16 cellular contexts compared by ENCODE assay signal in the genomic region with DNA sequence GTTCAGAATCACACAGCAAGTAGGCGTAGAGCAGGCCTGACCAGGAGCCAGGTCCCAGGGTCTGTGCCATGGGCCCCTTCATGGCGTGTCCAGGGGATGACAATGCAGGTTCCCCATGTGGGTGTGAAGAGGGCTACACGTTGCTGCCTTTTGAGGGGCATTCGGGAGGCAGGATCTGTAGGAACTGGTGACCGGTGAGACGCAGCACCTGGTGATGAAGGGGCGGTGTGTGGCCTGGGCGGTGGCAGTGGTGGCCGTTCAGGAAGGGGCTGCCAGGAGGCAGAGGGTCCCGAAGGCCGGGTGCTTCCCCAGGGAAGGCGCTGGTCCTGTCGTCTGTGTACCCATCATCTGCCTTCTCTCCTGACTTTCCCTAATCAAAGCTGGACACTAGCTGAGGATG. TPM values are rescaled to one million over a fixed set of nuclear protein-coding genes. Genes with fewer than 3 reads are reported as not detected.
DNase-seq lines count a peak whose midpoint lies in the region; ATAC-seq and TF ChIP-seq lines count a peak whose summit lies in the region.
"Had no signal": no experiment of that assay in that cellular context is flagged by ENCODE, and none has a peak within 500 bp of the region (broad histone marks: within the 10 kb centered on the region; RNA-seq: fewer than 3 reads in every experiment).

No MANE protein-coding gene starts in this region.

- H3K4me2 ChIP-seq in neuronal stem cell (ENCODE audit: insufficient read depth, low read length, poor library complexity, severe bottlenecking) = no peak overlapping the region

- no peak overlapping the region for H3K14ac ChIP-seq in neuronal stem cell (ENCODE audit: low read length)

- DNase-seq in heart right ventricle (no peak), cardiac septum (ENCODE audit: low spot score) (no peak), esophagus squamous epithelium (lab: John Stamatoyannopoulos, UW) (no peak), neuronal stem cell (ENCODE audit: low spot score) (no peak), ureter (ENCODE audit: low spot score) (no peak)
- DNase-seq: HCEC 1CT, NCI-H1436, NCI-H2029 treated with DMSO at 0.1 percent for 48 hours, Peyer's patch had no signal

- H3K27ac ChIP-seq in heart right ventricle (peak overlapping the region in 9 of 10 donors; percentile 60 to 78 (median 73)), esophagus squamous epithelium (peak overlapping the region; percentile 6 to 81 (median 54)), neuronal stem cell (replicated peaks; ENCODE audit: low read length) (no peak overlapping the region), thymus (ENCODE audit: low read depth) (peak overlapping the region; percentile 19)
- H3K27ac ChIP-seq: C4-2B had no signal

- no peak overlapping the region for H2AFZ ChIP-seq in neuronal stem cell (ENCODE audit: low read length)

- no peak overlapping the region for H2AK5ac ChIP-seq in neuronal stem cell (ENCODE audit: low read depth, low read length)

- peaks cover 13 to 57% (median 34%) of the 10 kb centered on the region in 9 donors for H3K4me1 ChIP-seq in heart right ventricle
- peaks cover 0 to 43% (median 0%) of the 10 kb centered on the region in 3 donors for H3K4me1 ChIP-seq in esophagus squamous epithelium
- H3K4me1 ChIP-seq in neuronal stem cell (ENCODE audit: control insufficient read depth in 2 of 2, insufficient read depth in 1 of 2, low read depth in 1 of 2, low read length in 2 of 2) = peaks cover 0 to 4% of the 10 kb centered on the region in 2 donors
- no peaks in the 10 kb centered on the region for H3K4me1 ChIP-seq in thymus (ENCODE audit: control insufficient read depth, insufficient read depth, low read length)
- H3K4me1 ChIP-seq: Peyer's patch had no signal

- no peak overlapping the region for H2BK120ac ChIP-seq in neuronal stem cell (ENCODE audit: low read depth, low read length)

- H3K36me3 ChIP-seq in heart right ventricle (peaks cover 0 to 42% (median 0%) of the 10 kb centered on the region in 9 donors), esophagus squamous epithelium (peaks cover 0 to 65% (median 0%) of the 10 kb centered on the region in 3 donors), neuronal stem cell (replicated peaks in 1 of 2; ENCODE audit: control insufficient read depth in 2 of 2, insufficient read depth in 2 of 2, low read length in 2 of 2) (peaks cover 40 to 78% of the 10 kb centered on the region in 2 donors), thymus (ENCODE audit: control insufficient read depth, insufficient read depth) (peaks cover 45% of the 10 kb centered on the region)

- no peak for ATAC-seq in heart right ventricle
- no peak for ATAC-seq in HG02970 (IDR thresholded peaks at IDR 0.05; ENCODE audit: low FRiP score, unreplicated experiment)
- no peak for ATAC-seq in HG02885 (IDR thresholded peaks at IDR 0.05; ENCODE audit: poor library complexity, unreplicated experiment)
- ATAC-seq: GM12878, K562 had no signal

- peaks cover 32% of the 10 kb centered on the region for H3K79me1 ChIP-seq in neuronal stem cell (ENCODE audit: low read depth, low read length)

- no peak for TF ChIP-seq POLR2A in esophagus squamous epithelium (IDR thresholded peaks at IDR 0.05)

- no peak overlapping the region for H2BK15ac ChIP-seq in neuronal stem cell (ENCODE audit: low read length)

- no peak overlapping the region for H2BK12ac ChIP-seq in neuronal stem cell (ENCODE audit: low read length)

- no peak overlapping the region for H3K4me3 ChIP-seq in heart right ventricle
- H3K4me3 ChIP-seq in esophagus squamous epithelium = peak overlapping the region in 1 of 4 donors; percentile 6
- H3K4me3 ChIP-seq in neuronal stem cell (ENCODE audit: low read length in 2 of 2) = peak overlapping the region in 1 of 2 donors; percentile 12
- H3K4me3 ChIP-seq in thymus (ENCODE audit: low read length) = no peak overlapping the region
- H3K4me3 ChIP-seq: GM12878, K562, Peyer's patch had no signal

- H4K91ac ChIP-seq in neuronal stem cell (ENCODE audit: low read depth, low read length, poor library complexity) = no peak overlapping the region

- no peak overlapping the region for H4K8ac ChIP-seq in neuronal stem cell (ENCODE audit: low read depth, low read length)

- H3K23ac ChIP-seq in neuronal stem cell (ENCODE audit: low read depth, low read length, poor library complexity) = no peak overlapping the region

- H3K18ac ChIP-seq in neuronal stem cell (ENCODE audit: low read length) = no peak overlapping the region

- 78 to 82% methylated on average over 13 of the region's 13 CpGs for WGBS in heart right ventricle, 2 donors
- WGBS in esophagus squamous epithelium, 2 donors = 91 to 93% methylated on average over 5 to 11 of the region's 13 CpGs
- WGBS in neuronal stem cell (ENCODE audit: extremely low coverage in 2 of 2, insufficient read length in 2 of 2, insufficient replicate concordance in 1 of 2), 2 donors = no CpG with 5 or more reads among the region's 13 CpGs
- 97% methylated on average over 13 of the region's 13 CpGs for WGBS in thymus

- H2BK5ac ChIP-seq in neuronal stem cell (ENCODE audit: low read length) = peak overlapping the region; percentile 35

- intact Hi-C loops in heart right ventricle (cut with DNase I) (loop anchor here in 1 of 10 donors (5.0 kb wide), 1 partner anchor 37 kb away; a partner anchor contains a TSS), cardiac septum (cut with DNase I) (no loop called here), esophagus squamous epithelium (cut with DNase I) (no loop called here)

- TF ChIP-seq CTCF in heart right ventricle (IDR thresholded peaks at IDR 0.05) (no peak), esophagus squamous epithelium (IDR thresholded peaks at IDR 0.05) (no peak)

- H3K9ac ChIP-seq in neuronal stem cell (ENCODE audit: low read depth, low read length, poor library complexity) = no peak overlapping the region

- H3K4ac ChIP-seq in neuronal stem cell (ENCODE audit: low read length) = no peak overlapping the region

- H3K9me3 ChIP-seq in heart right ventricle (no peaks in the 10 kb centered on the region), esophagus squamous epithelium (no peaks in the 10 kb centered on the region), neuronal stem cell (replicated peaks in 1 of 2; ENCODE audit: control insufficient read depth in 2 of 2, insufficient read depth in 1 of 2, low read depth in 1 of 2, low read length in 2 of 2) (peaks cover 13 to 15% of the 10 kb centered on the region in 2 donors), thymus (ENCODE audit: control insufficient read depth) (no peaks in the 10 kb centered on the region)
- H3K9me3 ChIP-seq: Peyer's patch had no signal

- H3K27me3 ChIP-seq in heart right ventricle = no peaks in the 10 kb centered on the region
- no peaks in the 10 kb centered on the region for H3K27me3 ChIP-seq in esophagus squamous epithelium
- peaks cover 0 to 2% (median 0%) of the 10 kb centered on the region in 3 experiments for H3K27me3 ChIP-seq in neuronal stem cell (ENCODE audit: control insufficient read depth in 3 of 3, insufficient read depth in 3 of 3, low read depth in 1 of 3, low read length in 3 of 3)
- H3K27me3 ChIP-seq in thymus (ENCODE audit: control insufficient read depth, insufficient read depth) = no peaks in the 10 kb centered on the region
- H3K27me3 ChIP-seq: Peyer's patch had no signal

RNA-seq across cellular contexts. Expression of a gene that starts 34.6 kb away (rescaled TPM):
- total RNA-seq in heart right ventricle (under 1 TPM in 3 of 10 donors, not detected in 7; 0.11 to 0.20 (median 0.15) TPM), cardiac septum (not detected), esophagus squamous epithelium (100 to 1,000 TPM in 2 of 4 donors, 10 to 100 TPM in 2; 55.4 to 253 (median 96.8) TPM), ureter (19.3 TPM)
- polyA plus RNA-seq in heart right ventricle (under 1 TPM; 0.14 to 0.15 TPM), thymus (4.1 TPM)
- 0.01 TPM for polyA plus RNA-seq in neuronal stem cell (2013, experiment 1 of 2)
- 0.01 TPM for polyA plus RNA-seq in neuronal stem cell (2013, experiment 2 of 2)
- total RNA-seq: A172, GM12878, K562, Peyer's patch had no signal
- polyA plus RNA-seq: K562 had no signal

RNA-seq across cellular contexts. Expression of a gene that starts 53.4 kb away (rescaled TPM):
- 10 to 100 TPM; 41.3 to 79.0 (median 49.6) TPM for total RNA-seq in heart right ventricle
- 100 to 1,000 TPM in 1 of 2 donors, 10 to 100 TPM in 1; 89.8 to 107 TPM for polyA plus RNA-seq in heart right ventricle
- 67.3 TPM for total RNA-seq in cardiac septum
- 10 to 100 TPM; 38.8 to 58.3 (median 55.0) TPM for total RNA-seq in esophagus squamous epithelium
- 62.8 TPM for polyA plus RNA-seq in neuronal stem cell (2013, experiment 1 of 2)
- 65.7 TPM for polyA plus RNA-seq in neuronal stem cell (2013, experiment 2 of 2)
- 292 TPM for polyA plus RNA-seq in thymus
- 122 TPM for total RNA-seq in ureter

Comparison
In these comparisons a context has a peak if more than half of its experiments do, and no peak if none do; other contexts are left out.
1. RNA of a gene that starts 34.6 kb away (total RNA-seq): 55.4 to 253 TPM in esophagus squamous epithelium and 19.3 TPM in ureter (single experiment); 0.11 to 0.20 TPM in heart right ventricle and not detected in cardiac septum (single experiment); every median in the first group is over 10 times any median in the second.